In genomic region chr13:39655041-39655568, GRCh38 we compare ENCODE assay signal across 8 cellular contexts. TPM values are rescaled to one million over a fixed set of nuclear protein-coding genes. Genes with fewer than 3 reads are reported as not detected.
DNase-seq lines count a peak whose midpoint lies in the region; ATAC-seq, FAIRE-seq and TF ChIP-seq lines count a peak whose summit lies in the region.

No MANE protein-coding gene starts in this region.

- H3K27me3 Mint-ChIP-seq in activated CD4-positive, alpha-beta memory T cell treated with anti-CD3 and anti-CD28 coated beads for 36 hours, result no peaks in the 10 kb centered on the region
- H3K27me3 Mint-ChIP-seq in immature natural killer cell (ENCODE audit: low read depth in 3 of 3), result peaks cover 7 to 17% (median 15%) of the 10 kb centered on the region in 3 donors

- POLR2A ChIA-PET in activated CD4-positive, alpha-beta memory T cell treated with anti-CD3 and anti-CD28 coated beads for 36 hours (lab: Charles Lee), result no interaction called here

- H3K36me3 Mint-ChIP-seq in activated CD4-positive, alpha-beta memory T cell treated with anti-CD3 and anti-CD28 coated beads for 36 hours, result peaks cover 3% of the 10 kb centered on the region
- H3K36me3 Mint-ChIP-seq in immature natural killer cell, result peaks cover under 1 to 8% (median 4%) of the 10 kb centered on the region in 3 donors

- H3K27ac ChIP-seq in suprapubic skin, result peak overlapping the region; percentile 76

- DNase-seq in GM12891 (ENCODE audit: insufficient read length, low spot score) (no peak), immature natural killer cell (no peak), suprapubic skin (ENCODE audit: low spot score in 2 of 2) (no peak), cerebellum (ENCODE audit: low spot score) (no peak), ureter (ENCODE audit: low spot score) (no peak)
- no peak for DNase-seq in activated CD4-positive, alpha-beta memory T cell treated with anti-CD3 and anti-CD28 coated beads for 36 hours

- peak; percentile 5 for ATAC-seq in HG02798 (IDR thresholded peaks at IDR 0.05; ENCODE audit: poor library complexity, unreplicated experiment)
- ATAC-seq in GM18519 (IDR thresholded peaks at IDR 0.05; ENCODE audit: low FRiP score, unreplicated experiment), result no peak

- no peaks in the 10 kb centered on the region for H3K9me3 Mint-ChIP-seq in activated CD4-positive, alpha-beta memory T cell treated with anti-CD3 and anti-CD28 coated beads for 36 hours
- no peaks in the 10 kb centered on the region for H3K9me3 Mint-ChIP-seq in immature natural killer cell

- H3K27ac Mint-ChIP-seq in activated CD4-positive, alpha-beta memory T cell treated with anti-CD3 and anti-CD28 coated beads for 36 hours, result peak overlapping the region; percentile 82
- H3K27ac Mint-ChIP-seq in immature natural killer cell, result peak overlapping the region; percentile 81 to 99 (median 92)

- TF ChIP-seq CTCF in suprapubic skin (IDR thresholded peaks at IDR 0.05), result no peak

- peaks cover 18% of the 10 kb centered on the region for H3K4me1 Mint-ChIP-seq in activated CD4-positive, alpha-beta memory T cell treated with anti-CD3 and anti-CD28 coated beads for 36 hours (ENCODE audit: low read depth)
- H3K4me1 Mint-ChIP-seq in immature natural killer cell, result peaks cover 28 to 47% of the 10 kb centered on the region in 2 donors

- H3K9me3 ChIP-seq in suprapubic skin, result no peaks in the 10 kb centered on the region

- no peaks in the 10 kb centered on the region for H3K36me3 ChIP-seq in suprapubic skin

- CTCF ChIA-PET in activated CD4-positive, alpha-beta memory T cell treated with anti-CD3 and anti-CD28 coated beads for 36 hours (lab: Charles Lee), result interaction anchor here (0.8 kb wide), 1 partner anchor 43 kb away, joined by 4 read pairs; no protein-coding TSS in a partner anchor

- no peak for TF ChIP-seq EP300 in suprapubic skin (IDR thresholded peaks at IDR 0.05)

- H3K4me3 Mint-ChIP-seq in activated CD4-positive, alpha-beta memory T cell treated with anti-CD3 and anti-CD28 coated beads for 36 hours, result peak overlapping the region; percentile 91
- peak overlapping the region; percentile 94 to 99 (median 96) for H3K4me3 Mint-ChIP-seq in immature natural killer cell

- H3K4me3 ChIP-seq in suprapubic skin, result peak overlapping the region; percentile 98

- H3K4me1 ChIP-seq in suprapubic skin, result peaks cover 18% of the 10 kb centered on the region

- H3K27me3 ChIP-seq in suprapubic skin, result no peaks in the 10 kb centered on the region

- 3% methylated on average over 2 of the region's 2 CpGs for whole genome bisulfite sequencing in suprapubic skin

- TF ChIP-seq POLR2A in GM12891 (IDR thresholded peaks at IDR 0.05; ENCODE audit: low read depth, low read length), result no peak
- no peak for TF ChIP-seq POLR2A in suprapubic skin (IDR thresholded peaks at IDR 0.05)

- FAIRE-seq in GM12891 (lab: Jason Lieb, UNC), result peak; percentile 57

- intact Hi-C loops in activated CD4-positive, alpha-beta memory T cell treated with anti-CD3 and anti-CD28 coated beads for 36 hours (cut with micrococcal nuclease), result loop anchor here (1.0 kb wide), 2 partner anchors 52 to 617 kb away; partner anchors contain the start of genes LHFPL6, NHLRC3 and PROSER1

TF ChIP-seq in GM12891, 5 proteins besides CTCF, POLR2A, EP300 and RAD21:
- TF ChIP-seq POLR2AphosphoS5 (IDR thresholded peaks at IDR 0.05; ENCODE audit: low read depth, low read length) (no peak), PAX5 (IDR thresholded peaks at IDR 0.05; ENCODE audit: insufficient read depth, low read length, severe bottlenecking) (no peak), TAF1 (IDR thresholded peaks at IDR 0.05; ENCODE audit: low read depth, low read length) (no peak), SPI1 (IDR thresholded peaks at IDR 0.05; ENCODE audit: low read depth, low read length) (no peak)
TF ChIP-seq in GM12891: peak in this region for 0.

RNA-seq across cellular contexts. Expression of gene COG6, which starts 0.4 kb away (rescaled TPM):
- polyA plus RNA-seq in GM12891 (2012; ENCODE audit: low read depth, missing spikeins), result 7.0 TPM
- 10 to 100 TPM; 25.5 to 37.3 TPM for total RNA-seq in activated CD4-positive, alpha-beta memory T cell treated with anti-CD3 and anti-CD28 coated beads for 36 hours
- polyA plus RNA-seq in immature natural killer cell, result 10 to 100 TPM; 13.2 to 15.4 (median 15.1) TPM
- 10 to 100 TPM; 14.8 to 28.2 (median 22.9) TPM for total RNA-seq in suprapubic skin
- total RNA-seq in cerebellum, result 54.7 TPM
- total RNA-seq in ureter, result 30.4 TPM

RNA-seq across cellular contexts. Expression of gene LHFPL6, which starts 52.1 kb away (rescaled TPM):
- polyA plus RNA-seq in GM12891 (2012; ENCODE audit: low read depth, missing spikeins), result 0.36 TPM
- total RNA-seq in activated CD4-positive, alpha-beta memory T cell treated with anti-CD3 and anti-CD28 coated beads for 36 hours, result 1 to 10 TPM; 2.7 to 3.0 TPM
- polyA plus RNA-seq in immature natural killer cell, result 1 to 10 TPM in 1 of 3 donors, under 1 TPM in 1, not detected in 1; 0.52 to 1.3 TPM
- total RNA-seq in suprapubic skin, result 10 to 100 TPM; 10.6 to 21.0 (median 15.6) TPM
- 28.3 TPM for total RNA-seq in cerebellum
- total RNA-seq in ureter, result 49.1 TPM
